Comparison of ENCODE assay signal across 1 cellular context in the genomic region with DNA sequence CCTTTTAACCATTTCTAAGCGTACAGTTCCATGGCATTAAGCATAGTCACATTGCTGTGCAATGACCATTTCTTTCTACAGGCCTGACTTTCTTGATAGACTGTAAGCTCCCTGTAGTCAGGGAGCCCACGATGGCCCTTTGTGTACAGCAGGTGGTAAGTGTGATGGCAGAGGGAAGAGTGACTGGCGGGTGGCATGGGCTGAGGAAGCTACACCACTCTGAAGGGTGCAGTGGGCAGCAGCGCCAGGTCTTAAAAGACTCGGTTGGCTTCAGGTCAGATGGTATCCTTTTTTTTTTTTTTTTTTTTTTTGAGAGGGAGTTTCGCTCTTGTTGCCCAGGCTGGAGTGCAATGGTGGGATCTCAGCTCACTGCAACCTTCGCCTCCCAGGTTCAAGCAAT.
TF ChIP-seq lines count a peak whose summit lies in the region.

No MANE protein-coding gene starts in this region.

TF ChIP-seq in IMR-90, 13 proteins besides CTCF, POLR2A, EP300 and RAD21:
- no peak for TF ChIP-seq CEBPB (IDR thresholded peaks at IDR 0.05; ENCODE audit: low read depth, low read length)
- no peak for TF ChIP-seq FOS (IDR thresholded peaks at IDR 0.05; ENCODE audit: low read depth, low read length)
- no peak for TF ChIP-seq MAFK (IDR thresholded peaks at IDR 0.05; ENCODE audit: low read depth, low read length)
